Comparison of ENCODE assay signal across 26 cellular contexts in the genomic region with DNA sequence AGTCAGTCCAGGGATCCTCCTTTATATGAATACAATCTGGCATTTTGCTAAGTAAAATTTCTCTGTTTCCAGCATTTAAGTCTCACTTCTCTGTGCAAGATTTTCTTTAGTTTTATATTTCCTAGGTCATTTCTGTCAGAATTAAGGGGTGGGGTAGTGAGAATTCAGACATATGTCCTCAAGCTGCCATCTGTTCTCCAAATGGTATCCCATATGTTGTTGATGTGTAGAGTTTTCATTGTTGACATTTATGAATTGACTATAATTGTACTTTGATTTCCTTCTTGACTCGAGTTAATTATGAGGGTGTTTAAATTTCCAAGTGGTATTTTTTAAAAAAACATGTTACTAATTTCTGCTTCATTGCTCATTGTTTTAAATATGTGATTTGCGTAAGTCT.
DNase-seq lines count a peak whose midpoint lies in the region; ATAC-seq and TF ChIP-seq lines count a peak whose summit lies in the region.
"Had no signal": no experiment of that assay in that cellular context is flagged by ENCODE, and none has a peak within 500 bp of the region (broad histone marks: within the 10 kb centered on the region; RNA-seq: fewer than 3 reads in every experiment).

No MANE protein-coding gene starts in this region.

- no peak for TF ChIP-seq EP300 in suprapubic skin (IDR thresholded peaks at IDR 0.05)

- WGBS in suprapubic skin = 56% methylated on average over 2 of the region's 2 CpGs

- ATAC-seq in HG03457 (IDR thresholded peaks at IDR 0.05; ENCODE audit: unreplicated experiment) = no peak
- ATAC-seq: Right ventricle myocardium inferior, T-cell had no signal

- no peaks in the 10 kb centered on the region for H3K36me3 ChIP-seq in suprapubic skin
- H3K36me3 ChIP-seq: MG63, SJSA1 had no signal

- H3K27me3 ChIP-seq in suprapubic skin = no peaks in the 10 kb centered on the region
- H3K27me3 ChIP-seq: SJSA1 had no signal

- DNase-seq in NCI-H1105 treated with DMSO at 0.1 percent for 48 hours (lab: John Stamatoyannopoulos, UW) (peak; percentile 50), NCI-H1105 (lab: John Stamatoyannopoulos, UW) (no peak), NCI-H524 (lab: John Stamatoyannopoulos, UW) (peak; percentile 68 to 77), cerebellar cortex (ENCODE audit: low spot score) (peak; percentile 88), retina (no peak), suprapubic skin (ENCODE audit: low spot score in 2 of 2) (no peak)
- DNase-seq: CD8-positive, alpha-beta memory T cell; DMS153; DND-41; GM23248; H9; IMR-90; KG1; MG63; NCI-H1417 treated with DMSO at 0.1 percent for 48 hours; NCI-H187 treated with DMSO at 0.1 percent for 48 hours; NCI-H2107; NCI-H510A; NCI-H774; PC-9; T-cell had no signal

- H3K27ac ChIP-seq in suprapubic skin = no peak overlapping the region
- H3K27ac ChIP-seq: 22Rv1, C4-2B, GM23248, PC-9, SJSA1 had no signal

- H3K9me3 ChIP-seq in suprapubic skin = no peaks in the 10 kb centered on the region
- H3K9me3 ChIP-seq: MG63, SJSA1 had no signal

- no peak for TF ChIP-seq POLR2A in suprapubic skin (IDR thresholded peaks at IDR 0.05)

- no peak for TF ChIP-seq CTCF in suprapubic skin (IDR thresholded peaks at IDR 0.05)

- no peak overlapping the region for H3K4me3 ChIP-seq in suprapubic skin
- H3K4me3 ChIP-seq: GM23248, MG63, PC-9, SJSA1 had no signal

- H3K4me1 ChIP-seq in suprapubic skin = no peaks in the 10 kb centered on the region
- H3K4me1 ChIP-seq: SJSA1 had no signal

Comparison
In these comparisons a context has a peak if more than half of its experiments do, and no peak if none do; other contexts are left out.
1. DNase-seq: peak in NCI-H1105 treated with DMSO at 0.1 percent for 48 hours (single experiment), NCI-H524 (2 of 2) and cerebellar cortex (single experiment); none in NCI-H1105 (single experiment), retina (single experiment) and suprapubic skin (0 of 2).